Comparison of ENCODE assay signal across 17 cellular contexts in genomic region chr3:171481011-171481410, GRCh38. TPM values are rescaled to one million over a fixed set of nuclear protein-coding genes. Genes with fewer than 3 reads are reported as not detected.
DNase-seq lines count a peak whose midpoint lies in the region; ATAC-seq, FAIRE-seq and TF ChIP-seq lines count a peak whose summit lies in the region.
"Had no signal": no experiment of that assay in that cellular context is flagged by ENCODE, and none has a peak within 500 bp of the region (broad histone marks: within the 10 kb centered on the region; RNA-seq: fewer than 3 reads in every experiment).

No MANE protein-coding gene starts in this region.

- H3K9me3 ChIP-seq in Loucy (ENCODE audit: insufficient read depth, low read depth, low read length) (no peaks in the 10 kb centered on the region), H1 (ENCODE audit: insufficient read depth in 2 of 2, low read depth in 1 of 2, low read length in 1 of 2) (no peaks in the 10 kb centered on the region), small intestine (ENCODE audit: control insufficient read depth, low read depth) (no peaks in the 10 kb centered on the region)
- H3K9me3 ChIP-seq: SJSA1, thyroid gland had no signal

- H2AK5ac ChIP-seq in H1 (ENCODE audit: low read depth, low read length) = no peak overlapping the region

- no peak overlapping the region for H2BK20ac ChIP-seq in H1 (ENCODE audit: low read length)

- H3K9ac ChIP-seq in Loucy (ENCODE audit: low read depth, low read length, poor library complexity, severe bottlenecking) (no peak overlapping the region), H1 (replicated peaks in 1 of 4; ENCODE audit: extremely low read depth in 1 of 4, low read depth in 3 of 4, low read length in 3 of 4) (no peak overlapping the region)

- H4K91ac ChIP-seq in H1 (replicated peaks; ENCODE audit: insufficient read length, low read length) = no peak overlapping the region

- H2AFZ ChIP-seq in Loucy (ENCODE audit: low read length) (peak overlapping the region; percentile 66), H1 (ENCODE audit: low read length) (peak overlapping the region; percentile 76; the same call in 1 of the 2 replicates)

- H3K18ac ChIP-seq in H1 (ENCODE audit: extremely low read depth, low read length) = no peak overlapping the region

- H3K9me3 Mint-ChIP-seq in T-helper 2 cell treated with Interferon-gamma antibody and Interleukin-4, amounts not matched to agents 5 μg/mL and 100 μg/mL, for 36 hours = no peaks in the 10 kb centered on the region
- H3K9me3 Mint-ChIP-seq: H9 had no signal

- H3K27ac Mint-ChIP-seq in T-helper 2 cell treated with Interferon-gamma antibody and Interleukin-4, amounts not matched to agents 5 μg/mL and 100 μg/mL, for 36 hours = peak overlapping the region; percentile 89
- H3K27ac Mint-ChIP-seq: H9 had no signal

- H3K23me2 ChIP-seq in H1 (ENCODE audit: low read depth, low read length) = no peaks in the 10 kb centered on the region

- no peaks in the 10 kb centered on the region for H3K27me3 Mint-ChIP-seq in T-helper 2 cell treated with Interferon-gamma antibody and Interleukin-4, amounts not matched to agents 5 μg/mL and 100 μg/mL, for 36 hours (ENCODE audit: low read depth)

- H3K36me3 Mint-ChIP-seq in T-helper 2 cell treated with Interferon-gamma antibody and Interleukin-4, amounts not matched to agents 5 μg/mL and 100 μg/mL, for 36 hours (ENCODE audit: low read depth) = peaks cover 1% of the 10 kb centered on the region

- no peaks in the 10 kb centered on the region for H3K36me3 ChIP-seq in Loucy (ENCODE audit: insufficient read depth, low read length)
- no peaks in the 10 kb centered on the region for H3K36me3 ChIP-seq in H1 (ENCODE audit: control insufficient read depth in 2 of 4, insufficient read depth in 4 of 4, low read length in 3 of 4)
- no peaks in the 10 kb centered on the region for H3K36me3 ChIP-seq in small intestine (ENCODE audit: control insufficient read depth in 2 of 2, insufficient read depth in 2 of 2, low read length in 2 of 2)
- H3K36me3 ChIP-seq: SJSA1, spleen, thyroid gland had no signal

- no peak overlapping the region for H3K56ac ChIP-seq in H1 (replicated peaks; ENCODE audit: insufficient read length, low read depth, low read length)

- TF ChIP-seq EP300 in H1 (IDR thresholded peaks at IDR 0.05; ENCODE audit: borderline replicate concordance in 1 of 2, low read depth in 2 of 2, low read length in 2 of 2) = no peak

- WGBS in H1 (ENCODE audit: extremely low coverage in 1 of 2, insufficient coverage in 1 of 2, insufficient read length in 1 of 2, insufficient replicate concordance in 2 of 2, low coverage in 1 of 2, low lambda C conversion rate in 2 of 2, missing lambda C conversion rate in 1 of 2), 2 experiments = 100% methylated on average over 1 of the region's 1 CpG; no CpG with 5 or more reads in 1 of the 2 experiments
- WGBS in small intestine, 3 donors = 92 to 100% (median 98%) methylated on average over 1 of the region's 1 CpG

- no peak for DNase-seq in T-helper 2 cell treated with Interferon-gamma antibody and Interleukin-4, amounts not matched to agents 5 μg/mL and 100 μg/mL, for 36 hours (ENCODE audit: low spot score)
- DNase-seq in T-helper 2 cell (no peak), H1 (ENCODE audit: low read depth in 1 of 2, low spot score in 2 of 2) (no peak), small intestine (no peak), NCI-H1105 (lab: John Stamatoyannopoulos, UW) (no peak)
- DNase-seq: activated effector memory CD4-positive, alpha-beta T cell treated with anti-CD3 and anti-CD28 coated beads, Interleukin-2, amount 50 U/mL, for 16 hours; H9; NCI-H187; NCI-H82; occipital lobe; spleen; thyroid gland had no signal

- H4K20me1 ChIP-seq in Loucy (ENCODE audit: insufficient read depth, low read length, poor library complexity, severe bottlenecking) (no peaks in the 10 kb centered on the region), H1 (replicated peaks in 1 of 2; ENCODE audit: control insufficient read depth in 1 of 2, insufficient read depth in 2 of 2, low read length in 2 of 2) (no peaks in the 10 kb centered on the region)

- POLR2A ChIA-PET in H1 (lab: Charles Lee; ENCODE audit: partially characterized antibody) = interaction anchor here (0.5 kb wide), 1 partner anchor 10 kb away, joined by 3 read pairs; no protein-coding TSS in a partner anchor

- no peak overlapping the region for H3K14ac ChIP-seq in H1 (ENCODE audit: insufficient read length)

- peak; percentile 7 for ATAC-seq in GM19463 (IDR thresholded peaks at IDR 0.05; ENCODE audit: unreplicated experiment)
- ATAC-seq in HG03565 (IDR thresholded peaks at IDR 0.05; ENCODE audit: unreplicated experiment) = no peak

- H3K4me3 Mint-ChIP-seq in T-helper 2 cell treated with Interferon-gamma antibody and Interleukin-4, amounts not matched to agents 5 μg/mL and 100 μg/mL, for 36 hours = peak overlapping the region; percentile 58
- H3K4me3 Mint-ChIP-seq: H9 had no signal

- no peak overlapping the region for H3K4me3 ChIP-seq in Loucy (ENCODE audit: low read length, poor library complexity, severe bottlenecking)
- H3K4me3 ChIP-seq in H1 (ENCODE audit: extremely low read depth in 1 of 4, insufficient read depth in 2 of 4, low read depth in 3 of 4, low read length in 4 of 4) = no peak overlapping the region
- H3K4me3 ChIP-seq in small intestine (ENCODE audit: low read depth in 1 of 2, low read length in 2 of 2) = no peak overlapping the region
- H3K4me3 ChIP-seq: lung, SJSA1, spleen, thyroid gland had no signal

- H3K9me2 ChIP-seq in Loucy (replicated peaks; ENCODE audit: low read depth, low read length) = no peaks in the 10 kb centered on the region

- H3K4ac ChIP-seq in H1 (replicated peaks; ENCODE audit: insufficient read length, low read depth, low read length) = no peak overlapping the region

- no peaks in the 10 kb centered on the region for H3F3A ChIP-seq in Loucy (ENCODE audit: low read depth)

- H3K4me2 ChIP-seq in Loucy (ENCODE audit: low read depth, low read length, poor library complexity, severe bottlenecking) (no peak overlapping the region), H1 (ENCODE audit: insufficient read depth in 1 of 2, low read depth in 2 of 2, low read length in 2 of 2) (no peak overlapping the region)

- no peak for TF ChIP-seq POLR2A in H1 (IDR thresholded peaks at IDR 0.05; ENCODE audit: control extremely low read depth in 1 of 2, low read depth in 2 of 2, low read length in 2 of 2)

- H3K27ac ChIP-seq in H1 (ENCODE audit: low read depth, low read length) = no peak overlapping the region
- no peak overlapping the region for H3K27ac ChIP-seq in small intestine (ENCODE audit: low read depth in 1 of 2, low read length in 1 of 2)
- H3K27ac ChIP-seq: SJSA1, thyroid gland had no signal

- H3K79me1 ChIP-seq in H1 (ENCODE audit: low read depth, low read length) = no peaks in the 10 kb centered on the region

- H3K4me1 Mint-ChIP-seq in T-helper 2 cell treated with Interferon-gamma antibody and Interleukin-4, amounts not matched to agents 5 μg/mL and 100 μg/mL, for 36 hours (ENCODE audit: low read depth) = peaks cover 18% of the 10 kb centered on the region
- H3K4me1 Mint-ChIP-seq: H9 had no signal

- no peak overlapping the region for H2BK15ac ChIP-seq in H1 (ENCODE audit: low read length)

- CTCF ChIA-PET in H1 (lab: Charles Lee; ENCODE audit: partially characterized antibody) = no interaction called here

- H2BK5ac ChIP-seq in H1 (ENCODE audit: low read depth, low read length) = no peak overlapping the region

- H3K4me1 ChIP-seq in Loucy (ENCODE audit: insufficient read depth, low read length, poor library complexity, severe bottlenecking) (no peaks in the 10 kb centered on the region), H1 (replicated peaks in 1 of 4; ENCODE audit: control insufficient read depth in 3 of 4, insufficient read depth in 4 of 4, low read length in 3 of 4) (no peaks in the 10 kb centered on the region), small intestine (ENCODE audit: control insufficient read depth in 2 of 2, insufficient read depth in 1 of 2, low read depth in 1 of 2, low read length in 1 of 2) (no peaks in the 10 kb centered on the region)
- H3K4me1 ChIP-seq: SJSA1, spleen, thyroid gland had no signal

- H2BK12ac ChIP-seq in H1 (ENCODE audit: low read depth, low read length) = no peak overlapping the region

- H4K5ac ChIP-seq in H1 (ENCODE audit: insufficient read length, low read depth, low read length) = no peak overlapping the region

- TF ChIP-seq CTCF in Loucy (conservative IDR thresholded peaks at IDR 0.05; ENCODE audit: low read length) (no peak), H1 (IDR thresholded peaks at IDR 0.05; ENCODE audit: control extremely low read depth in 1 of 3, insufficient read depth in 1 of 3, low read depth in 1 of 3, low read length in 3 of 3) (no peak)

- no peak overlapping the region for H2BK120ac ChIP-seq in H1 (replicated peaks; ENCODE audit: low read depth, low read length)

- FAIRE-seq in H1 (lab: Jason Lieb, UNC) = no peak
- FAIRE-seq in small intestine (lab: Jason Lieb, UNC) = no peak

- no peak for TF ChIP-seq RAD21 in H1 (IDR thresholded peaks at IDR 0.05 in 1 of 2, conservative IDR thresholded peaks at IDR 0.05 in 1 of 2; ENCODE audit: low read depth in 2 of 2, low read length in 2 of 2)

- no peak overlapping the region for H3K23ac ChIP-seq in H1 (ENCODE audit: insufficient read length)

- H4K8ac ChIP-seq in H1 (ENCODE audit: extremely low read depth, insufficient read depth, low read length) = no peak overlapping the region

- H3K27me3 ChIP-seq in Loucy (ENCODE audit: insufficient read depth, low read length, poor library complexity, severe bottlenecking) (no peaks in the 10 kb centered on the region), H1 (replicated peaks in 1 of 4; ENCODE audit: control insufficient read depth in 3 of 4, extremely low read depth in 1 of 4, insufficient read depth in 3 of 4, low read length in 3 of 4) (no peaks in the 10 kb centered on the region), small intestine (ENCODE audit: control insufficient read depth in 2 of 2, insufficient read depth in 2 of 2, low read length in 2 of 2) (no peaks in the 10 kb centered on the region)
- H3K27me3 ChIP-seq: SJSA1, spleen, thyroid gland had no signal

- H3K79me2 ChIP-seq in Loucy (ENCODE audit: insufficient read depth, low read length) = no peaks in the 10 kb centered on the region
- no peaks in the 10 kb centered on the region for H3K79me2 ChIP-seq in H1 (ENCODE audit: control insufficient read depth in 1 of 2, insufficient read depth in 2 of 2, low read length in 2 of 2)

TF ChIP-seq in H1, 55 proteins besides CTCF, POLR2A, EP300 and RAD21 (continues in another document):
- TF ChIP-seq JUND (IDR thresholded peaks at IDR 0.05; ENCODE audit: low read length) = no peak

RNA-seq across cellular contexts. Expression of gene TNIK, which starts 20.8 kb away (rescaled TPM):
- 42.0 and 46.8 TPM in 2 replicates for total RNA-seq in H1 (2021; fragmentation: NEBNext Ultra II Directional; extraction: Animal tissue kit (Norgen Biotek cat#: 25700))
- polyA plus RNA-seq in H1 (2011; rRNA removed) (7.4 and 8.0 TPM in 2 replicates), small intestine (10 to 100 TPM; 14.9 to 38.7 (median 24.9) TPM)
- 10.7 TPM for polyA plus RNA-seq in H1 (2011; cell fraction: cytosol; rRNA removed)
- polyA plus RNA-seq in H1 (2011; cell fraction: nucleus; rRNA removed) = 18.1 TPM
- 16.8 to 23.1 TPM (median 21.9 TPM) in 4 replicates for polyA plus RNA-seq in H1 (2012, experiment 1 of 2)
- polyA plus RNA-seq in H1 (2012, experiment 2 of 2) = 3.9 TPM
- 29.1 TPM for polyA plus RNA-seq in H1 (2013, experiment 1 of 2)
- polyA plus RNA-seq in H1 (2013, experiment 2 of 2) = 27.4 TPM
- polyA minus RNA-seq in H1 (2011; rRNA and poly(A)+ RNA removed) = 19.4 and 27.7 TPM in 2 replicates
- 15.3 TPM for polyA minus RNA-seq in H1 (2011; cell fraction: cytosol; rRNA and poly(A)+ RNA removed)
- polyA minus RNA-seq in H1 (2011; cell fraction: nucleus; rRNA and poly(A)+ RNA removed) = 39.4 TPM
